18 cellular contexts compared by ENCODE assay signal in genomic region chr6:130958468-130958867, GRCh38.
DNase-seq lines count a peak whose midpoint lies in the region; ATAC-seq and TF ChIP-seq lines count a peak whose summit lies in the region.
"Had no signal": no experiment of that assay in that cellular context is flagged by ENCODE, and none has a peak within 500 bp of the region (broad histone marks: within the 10 kb centered on the region; RNA-seq: fewer than 3 reads in every experiment).

No MANE protein-coding gene starts in this region.

- DNase-seq in HT1080 (ENCODE audit: low read depth) (peak; percentile 58), SK-MEL-5 (ENCODE audit: low read depth, low spot score) (peak; percentile 20), caudate nucleus (lab: John Stamatoyannopoulos, UW) (no peak), sciatic nerve (ENCODE audit: low spot score) (no peak), GM10266 (ENCODE audit: extremely low spot score) (no peak), NCI-H146 treated with DMSO at 0.1 percent for 48 hours (lab: John Stamatoyannopoulos, UW; ENCODE audit: unreplicated experiment) (no peak), tibial artery (no peak)
- no peak for DNase-seq in activated CD8-positive, alpha-beta memory T cell treated with anti-CD3 and anti-CD28 coated beads, Interleukin-2, amount 50 U/mL, for 4 hours
- DNase-seq: ACHN, DMS53, HCEC 1CT, NCI-H1048, NCI-H1436 treated with DMSO at 0.1 percent for 48 hours, NCI-H2081, NCI-H2227 treated with DMSO at 0.1 percent for 48 hours, NCI-H524, Peyer's patch, Right ventricle myocardium superior had no signal

- intact Hi-C loops in sciatic nerve (cut with DNase I) (no loop called here), tibial artery (cut with DNase I; ENCODE audit: low total_unique reads) (no loop called here)

- no peak for TF ChIP-seq CTCF in GM10266 (IDR thresholded peaks at IDR 0.05; ENCODE audit: control insufficient read depth, insufficient read depth, low read depth, missing control alignments)
- no peak for TF ChIP-seq CTCF in tibial artery (IDR thresholded peaks at IDR 0.05)

- H3K9me3 ChIP-seq in tibial artery: no peaks in the 10 kb centered on the region
- H3K9me3 ChIP-seq: Peyer's patch had no signal

- ATAC-seq in sciatic nerve: peak; percentile 47

- H3K36me3 ChIP-seq in tibial artery: peaks cover 0 to 6% (median 0%) of the 10 kb centered on the region in 3 donors

- H3K27me3 ChIP-seq in tibial artery: no peaks in the 10 kb centered on the region
- H3K27me3 ChIP-seq: Peyer's patch had no signal

- in situ Hi-C loops in SK-MEL-5 (cut with HindIII; ENCODE audit: low pct_unique_long_range_greater_than_20kb, low sequenced_read_pairs): no loop called here

- H3K4me3 ChIP-seq in tibial artery: no peak overlapping the region
- H3K4me3 ChIP-seq: Peyer's patch had no signal

- H3K27ac ChIP-seq in caudate nucleus (ENCODE audit: low read depth, low read length): peak overlapping the region; percentile 20
- no peak overlapping the region for H3K27ac ChIP-seq in tibial artery
- H3K27ac ChIP-seq: Peyer's patch had no signal

- peaks cover 0 to 25% (median 0%) of the 10 kb centered on the region in 4 donors for H3K4me1 ChIP-seq in tibial artery

Comparison
In these comparisons a context has a peak if more than half of its experiments do, and no peak if none do; other contexts are left out.
1. DNase-seq: peak in HT1080 (single experiment) and SK-MEL-5 (single experiment); none in caudate nucleus (0 of 61), sciatic nerve (single experiment), GM10266 (single experiment), activated CD8-positive, alpha-beta memory T cell treated with anti-CD3 and anti-CD28 coated beads, Interleukin-2, amount 50 U/mL, for 4 hours (single experiment), NCI-H146 treated with DMSO at 0.1 percent for 48 hours (single experiment) and tibial artery (0 of 2).